Comparison of ENCODE assay signal across 8 cellular contexts in genomic region chr18:48540329-48541025, GRCh38. TPM values are rescaled to one million over a fixed set of nuclear protein-coding genes. Genes with fewer than 3 reads are reported as not detected.
DNase-seq lines count a peak whose midpoint lies in the region; ATAC-seq and TF ChIP-seq lines count a peak whose summit lies in the region.

No MANE protein-coding gene starts in this region.

- H3K27ac ChIP-seq in neural progenitor cell = no peak overlapping the region
- H3K27ac ChIP-seq in vagina = peak overlapping the region; percentile 93

- peaks cover 28% of the 10 kb centered on the region for H3K4me1 Mint-ChIP-seq in activated naive CD4-positive, alpha-beta T cell treated with anti-CD3 and anti-CD28 coated beads, Interleukin-2, amount 10 ng/mL, durations not matched to agents 7 days and 5 days
- H3K4me1 Mint-ChIP-seq in neural progenitor cell = peaks cover 36% of the 10 kb centered on the region

- H3K4me2 ChIP-seq in neural progenitor cell = peak overlapping the region; percentile 98

- peaks cover 48% of the 10 kb centered on the region for H3F3A ChIP-seq in neural progenitor cell (ENCODE audit: low read depth)

- H3K9me3 Mint-ChIP-seq in activated naive CD4-positive, alpha-beta T cell treated with anti-CD3 and anti-CD28 coated beads, Interleukin-2, amount 10 ng/mL, durations not matched to agents 7 days and 5 days = no peaks in the 10 kb centered on the region
- no peaks in the 10 kb centered on the region for H3K9me3 Mint-ChIP-seq in neural progenitor cell

- intact Hi-C loops in vagina (cut with DNase I) = no loop called here

- no peak for TF ChIP-seq POLR2A in vagina (IDR thresholded peaks at IDR 0.05)

- no peak overlapping the region for H3K27ac Mint-ChIP-seq in activated naive CD4-positive, alpha-beta T cell treated with anti-CD3 and anti-CD28 coated beads, Interleukin-2, amount 10 ng/mL, durations not matched to agents 7 days and 5 days
- no peak overlapping the region for H3K27ac Mint-ChIP-seq in neural progenitor cell

- H3K9me3 ChIP-seq in neural progenitor cell (ENCODE audit: low read depth) (no peaks in the 10 kb centered on the region), vagina (no peaks in the 10 kb centered on the region)

- peaks cover 71% of the 10 kb centered on the region for H3K27me3 Mint-ChIP-seq in activated naive CD4-positive, alpha-beta T cell treated with anti-CD3 and anti-CD28 coated beads, Interleukin-2, amount 10 ng/mL, durations not matched to agents 7 days and 5 days
- H3K27me3 Mint-ChIP-seq in neural progenitor cell (ENCODE audit: insufficient read depth, low read depth) = peaks cover 8% of the 10 kb centered on the region

- DNase-seq in NCI-H2081 (lab: John Stamatoyannopoulos, UW) = peak; percentile 16 to 25
- no peak for DNase-seq in NCI-H2081 treated with DMSO at 0.1 percent for 48 hours (lab: John Stamatoyannopoulos, UW)
- DNase-seq in RPMI7951 (ENCODE audit: low read depth) = peak; percentile 57
- peak; percentile 59 for DNase-seq in activated naive CD4-positive, alpha-beta T cell treated with anti-CD3 and anti-CD28 coated beads, Interleukin-2, amount 10 ng/mL, durations not matched to agents 7 days and 5 days
- DNase-seq in globus pallidus (ENCODE audit: low spot score) = peak; percentile 65
- peak; percentile 84 for DNase-seq in neural progenitor cell (ENCODE audit: low spot score)
- no peak for DNase-seq in vagina (ENCODE audit: extremely low spot score in 2 of 2)

- no peak overlapping the region for H3K9ac ChIP-seq in neural progenitor cell

- peaks cover 19% of the 10 kb centered on the region for H3K27me3 ChIP-seq in neural progenitor cell
- H3K27me3 ChIP-seq in vagina = no peaks in the 10 kb centered on the region

- peak overlapping the region; percentile 75 for H3K4me3 ChIP-seq in neural progenitor cell
- peak overlapping the region; percentile 67 to 83 for H3K4me3 ChIP-seq in vagina

- H2AFZ ChIP-seq in neural progenitor cell (replicated peaks) = peak overlapping the region; percentile 73

- H4K20me1 ChIP-seq in neural progenitor cell (ENCODE audit: low read depth) = peaks cover 46% of the 10 kb centered on the region

- H3K36me3 Mint-ChIP-seq in activated naive CD4-positive, alpha-beta T cell treated with anti-CD3 and anti-CD28 coated beads, Interleukin-2, amount 10 ng/mL, durations not matched to agents 7 days and 5 days = no peaks in the 10 kb centered on the region
- H3K36me3 Mint-ChIP-seq in neural progenitor cell = no peaks in the 10 kb centered on the region

- H3K4me1 ChIP-seq in neural progenitor cell (peaks cover 18% of the 10 kb centered on the region), vagina (peaks cover 39% of the 10 kb centered on the region)

- TF ChIP-seq CTCF in neural progenitor cell (IDR thresholded peaks at IDR 0.05) (peak; percentile 49), vagina (IDR thresholded peaks at IDR 0.05) (no peak)

- peaks cover 24% of the 10 kb centered on the region for H3K79me2 ChIP-seq in neural progenitor cell (ENCODE audit: low read depth)

- CTCF ChIA-PET in activated naive CD4-positive, alpha-beta T cell treated with anti-CD3 and anti-CD28 coated beads, Interleukin-2, amount 10 ng/mL, durations not matched to agents 7 days and 5 days (lab: Charles Lee) = no interaction called here

- ATAC-seq in HG03175 (IDR thresholded peaks at IDR 0.05; ENCODE audit: unreplicated experiment) = peak; percentile 38

- peak overlapping the region; percentile 90 for H3K4me3 Mint-ChIP-seq in activated naive CD4-positive, alpha-beta T cell treated with anti-CD3 and anti-CD28 coated beads, Interleukin-2, amount 10 ng/mL, durations not matched to agents 7 days and 5 days
- H3K4me3 Mint-ChIP-seq in neural progenitor cell = peak overlapping the region; percentile 95

- no peaks in the 10 kb centered on the region for H3K36me3 ChIP-seq in neural progenitor cell
- no peaks in the 10 kb centered on the region for H3K36me3 ChIP-seq in vagina

RNA-seq across cellular contexts. Expression of gene CTIF, which starts 1.6 kb away (rescaled TPM):
- 3.5 and 4.6 TPM in 2 replicates for total RNA-seq in RPMI7951 (2014; rRNA removed; shearing (Covaris generic))
- total RNA-seq in neural progenitor cell (ENCODE audit: low replicate concordance) = 14.7 and 17.6 TPM in 2 replicates
- total RNA-seq in vagina = 35.1 TPM

Comparison
In these comparisons a context has a peak if more than half of its experiments do, and no peak if none do; other contexts are left out.
1. DNase-seq: peak in NCI-H2081 (2 of 2), RPMI7951 (single experiment), activated naive CD4-positive, alpha-beta T cell treated with anti-CD3 and anti-CD28 coated beads, Interleukin-2, amount 10 ng/mL, durations not matched to agents 7 days and 5 days (single experiment), globus pallidus (single experiment) and neural progenitor cell (single experiment); none in NCI-H2081 treated with DMSO at 0.1 percent for 48 hours (single experiment) and vagina (0 of 2).